Comparison of ENCODE assay signal across 8 cellular contexts in the genomic region with DNA sequence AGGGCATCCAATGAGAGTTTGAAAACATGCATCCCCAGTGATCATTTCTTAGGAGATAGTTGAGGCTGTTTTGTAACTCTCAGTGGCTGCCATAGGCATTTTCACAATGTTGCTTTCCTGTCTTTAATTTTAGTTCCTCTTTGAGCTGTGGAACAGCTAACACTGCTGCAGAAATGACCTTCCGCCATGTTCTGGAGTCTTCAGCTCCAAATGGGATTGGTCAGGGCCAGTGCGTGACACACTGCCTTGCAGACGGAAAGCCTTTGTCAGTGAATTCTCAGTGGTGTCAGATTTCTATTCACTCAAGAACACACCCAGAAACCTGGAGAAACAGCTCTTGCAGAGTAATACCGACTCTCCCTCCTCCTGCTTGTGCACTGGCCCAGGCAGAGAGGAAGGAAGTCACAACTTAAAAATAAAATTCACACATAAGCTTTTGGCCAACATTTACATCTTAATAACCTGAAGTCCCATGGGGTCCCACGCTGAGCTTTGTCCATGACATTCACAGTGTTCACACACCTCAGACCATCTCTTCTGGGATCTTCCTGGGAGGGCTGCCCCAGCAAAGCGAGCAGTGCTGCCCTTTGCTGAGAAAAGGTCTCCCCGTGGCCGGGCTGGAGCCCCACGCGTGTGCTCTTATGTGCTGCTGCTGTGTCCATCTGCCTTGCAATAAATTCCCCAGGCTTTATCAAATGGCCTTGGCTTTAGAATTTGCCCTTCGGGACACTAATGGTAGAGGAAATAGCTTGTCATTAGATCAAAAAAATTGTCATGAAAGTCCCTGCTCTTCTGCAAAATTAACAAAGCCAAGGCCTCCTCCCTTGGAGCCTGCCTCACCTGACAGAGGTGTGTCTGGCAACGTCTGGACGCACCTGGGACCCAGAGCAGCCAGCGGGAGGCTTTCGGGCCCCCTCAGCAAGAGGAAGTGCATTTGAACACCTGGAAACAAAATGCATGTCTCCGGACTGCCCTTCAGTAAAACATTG.
A peak's percentile ranks its signal among the peaks of the same experiment; 100 is the strongest.
DNase-seq lines count a peak whose midpoint lies in the region; ATAC-seq and TF ChIP-seq lines count a peak whose summit lies in the region.

No MANE protein-coding gene starts in this region.

- intact Hi-C loops in HCT116 (cut with micrococcal nuclease): no loop called here
- intact Hi-C loops in body of pancreas (cut with DNase I): no loop called here

- H3K4me3 Mint-ChIP-seq in type B pancreatic cell: peak overlapping the region; percentile 77

- H3K27me3 Mint-ChIP-seq in type B pancreatic cell: no peaks in the 10 kb centered on the region

- no peak overlapping the region for H2AFZ ChIP-seq in HCT116 (ENCODE audit: low read depth, low read length, poor library complexity, severe bottlenecking)
- peak overlapping the region; percentile 32 for H2AFZ ChIP-seq in MM.1S (ENCODE audit: low read length)

- WGBS in body of pancreas, 2 donors: 18 to 38% methylated on average over 15 to 16 of the region's 16 CpGs

- no peaks in the 10 kb centered on the region for H3K36me3 Mint-ChIP-seq in type B pancreatic cell

- ATAC-seq in HCT116 (no peak), body of pancreas (peak; percentile 25)

- H3K36me3 ChIP-seq in HCT116 (ENCODE audit: control insufficient read depth in 1 of 2, insufficient read depth in 2 of 2, low read length in 2 of 2): no peaks in the 10 kb centered on the region
- no peaks in the 10 kb centered on the region for H3K36me3 ChIP-seq in MM.1S (replicated peaks; ENCODE audit: insufficient read depth, low read length)
- H3K36me3 ChIP-seq in body of pancreas (replicated peaks in 1 of 2; ENCODE audit: insufficient read depth in 1 of 2, low read depth in 2 of 2): no peaks in the 10 kb centered on the region

- H3K9me2 ChIP-seq in HCT116 (ENCODE audit: insufficient read depth) (no peaks in the 10 kb centered on the region), MM.1S (replicated peaks; ENCODE audit: insufficient read depth, low read length) (no peaks in the 10 kb centered on the region)

- no peak for DNase-seq in HCT116 (ENCODE audit: low read depth, low spot score)
- DNase-seq in MM.1S: peak; percentile 91
- DNase-seq in body of pancreas: peak; percentile 45 to 85 (median 67)
- DNase-seq in left kidney (ENCODE audit: low read depth, low spot score): peak; percentile 92
- no peak for DNase-seq in type B pancreatic cell (ENCODE audit: extremely low spot score, unreplicated experiment)
- DNase-seq in activated naive CD4-positive, alpha-beta T cell treated with Interleukin-2 at 50 U/mL for 16 hours: no peak
- DNase-seq in T-helper 9 cell: no peak

- RAD21 ChIA-PET in HCT116 (lab: Charles Lee; ENCODE audit: low non-redundant PET in 1 of 2, low total read pairs in 2 of 2, uncharacterized antibody in 2 of 2, unreplicated experiment in 2 of 2): no interaction called here

- H3K27ac Mint-ChIP-seq in type B pancreatic cell: peak overlapping the region; percentile 99

- TF ChIP-seq CTCF in HCT116 (IDR thresholded peaks at IDR 0.05 in 2 of 3, conservative IDR thresholded peaks at IDR 0.05 in 1 of 3; ENCODE audit: borderline replicate concordance in 1 of 3, insufficient read depth in 1 of 3, low read depth in 2 of 3, low read length in 2 of 3) (no peak), MM.1S (IDR thresholded peaks at IDR 0.05; ENCODE audit: low read length) (no peak), body of pancreas (IDR thresholded peaks at IDR 0.05) (no peak), type B pancreatic cell (conservative IDR thresholded peaks at IDR 0.05) (no peak)

- no peaks in the 10 kb centered on the region for H3K9me3 Mint-ChIP-seq in type B pancreatic cell

- H4K20me1 ChIP-seq in HCT116 (ENCODE audit: insufficient read depth): no peaks in the 10 kb centered on the region
- no peaks in the 10 kb centered on the region for H4K20me1 ChIP-seq in MM.1S (ENCODE audit: insufficient read depth, low read length)

- no TSS peak for BruUV-seq in HCT116 (replicated peaks; lab: Mats Ljungman, UMichigan)

- TF ChIP-seq POLR2A in GM15510 (IDR thresholded peaks at IDR 0.05; ENCODE audit: borderline replicate concordance, extremely low read depth, insufficient read length) (peak; percentile 37), HCT116 (IDR thresholded peaks at IDR 0.05; ENCODE audit: borderline replicate concordance, extremely low read depth, insufficient read depth, insufficient read length) (no peak), body of pancreas (IDR thresholded peaks at IDR 0.05) (peak in 2 of 3 donors; percentile 54 to 78)

- no peak overlapping the region for H3K9ac ChIP-seq in HCT116 (ENCODE audit: low read length)
- H3K9ac ChIP-seq in MM.1S (ENCODE audit: low read length): peak overlapping the region; percentile 82

- peaks cover 43% of the 10 kb centered on the region for H3K4me1 Mint-ChIP-seq in type B pancreatic cell (ENCODE audit: unreplicated experiment)

- CTCF ChIA-PET in HCT116 (lab: Charles Lee): no interaction called here

- no peaks in the 10 kb centered on the region for H3K27me3 ChIP-seq in HCT116 (ENCODE audit: insufficient read depth, low read length)
- H3K27me3 ChIP-seq in MM.1S (replicated peaks; ENCODE audit: insufficient read depth, low read length): no peaks in the 10 kb centered on the region
- no peaks in the 10 kb centered on the region for H3K27me3 ChIP-seq in body of pancreas

- H3K4me1 ChIP-seq in HCT116 (ENCODE audit: control insufficient read depth in 1 of 2, insufficient read depth in 2 of 2, low read length in 2 of 2): peaks cover 0 to 6% of the 10 kb centered on the region in 2 experiments; a peak in 2 of 4 replicates
- H3K4me1 ChIP-seq in MM.1S (ENCODE audit: low read length): peaks cover 54% of the 10 kb centered on the region
- peaks cover 66% of the 10 kb centered on the region for H3K4me1 ChIP-seq in body of pancreas

- no peak overlapping the region for H3K27ac ChIP-seq in HCT116 (ENCODE audit: low read depth, low read length)
- peak overlapping the region; percentile 97 for H3K27ac ChIP-seq in MM.1S (ENCODE audit: low read length)
- peak overlapping the region; percentile 82 to 94 (median 87) for H3K27ac ChIP-seq in body of pancreas

- no peak for TF ChIP-seq RAD21 in HCT116 (IDR thresholded peaks at IDR 0.05; ENCODE audit: low read depth)

- H3K79me2 ChIP-seq in HCT116 (ENCODE audit: insufficient read depth, low read length): no peaks in the 10 kb centered on the region
- H3K79me2 ChIP-seq in MM.1S (ENCODE audit: low read length): no peaks in the 10 kb centered on the region

- H3K4me2 ChIP-seq in HCT116 (ENCODE audit: low read length): peak overlapping the region; percentile 28
- H3K4me2 ChIP-seq in MM.1S (ENCODE audit: low read depth, low read length): peak overlapping the region; percentile 79

- H3K9me3 ChIP-seq in HCT116 (ENCODE audit: control insufficient read depth in 1 of 2, insufficient read depth in 1 of 2, low read depth in 1 of 2, low read length in 2 of 2) (no peaks in the 10 kb centered on the region), MM.1S (replicated peaks; ENCODE audit: insufficient read depth, low read length) (no peaks in the 10 kb centered on the region), body of pancreas (no peaks in the 10 kb centered on the region)

- POLR2A ChIA-PET in HCT116 (lab: Charles Lee): no interaction called here

- H3F3A ChIP-seq in MM.1S (ENCODE audit: insufficient read depth, low read length): peaks cover 53% of the 10 kb centered on the region

- H3K4me3 ChIP-seq in HCT116 (replicated peaks in 1 of 2; ENCODE audit: low read depth in 1 of 2, low read length in 2 of 2) (no peak overlapping the region), MM.1S (ENCODE audit: low read length) (peak overlapping the region; percentile 30), body of pancreas (no peak overlapping the region)

TF ChIP-seq in HCT116, 20 proteins besides CTCF, POLR2A, EP300 and RAD21 (continues in another document):
- TF ChIP-seq CBX3 (IDR thresholded peaks at IDR 0.05; ENCODE audit: low read depth): no peak
- no peak for TF ChIP-seq REST (IDR thresholded peaks at IDR 0.05; ENCODE audit: low read depth)
- no peak for TF ChIP-seq CEBPB (IDR thresholded peaks at IDR 0.05; ENCODE audit: low read depth)
- TF ChIP-seq MAX (IDR thresholded peaks at IDR 0.05): no peak
- TF ChIP-seq SRF (IDR thresholded peaks at IDR 0.05; ENCODE audit: low read depth): no peak
- TF ChIP-seq ELF1 (IDR thresholded peaks at IDR 0.05; ENCODE audit: borderline replicate concordance, low read depth): no peak
- TF ChIP-seq EZH2phosphoT487 (IDR thresholded peaks at IDR 0.05; ENCODE audit: borderline replicate concordance): no peak
- no peak for TF ChIP-seq JUND (IDR thresholded peaks at IDR 0.05)
- TF ChIP-seq POLR2AphosphoS5 (IDR thresholded peaks at IDR 0.05; ENCODE audit: low read depth, low read length): no peak
- no peak for TF ChIP-seq TCF7L2 (IDR thresholded peaks at IDR 0.05; ENCODE audit: borderline replicate concordance, extremely low read depth, insufficient read depth, insufficient read length)
- TF ChIP-seq SP1 (IDR thresholded peaks at IDR 0.05; ENCODE audit: low read depth): no peak

Comparison
In these comparisons a context has a peak if more than half of its experiments do, and no peak if none do; other contexts are left out.
1. DNase-seq: peak in MM.1S (single experiment), body of pancreas (4 of 4) and left kidney (single experiment); none in HCT116 (single experiment), type B pancreatic cell (single experiment), activated naive CD4-positive, alpha-beta T cell treated with Interleukin-2 at 50 U/mL for 16 hours (single experiment) and T-helper 9 cell (single experiment).